Comparison of ENCODE assay signal across 22 cellular contexts in the genomic region with DNA sequence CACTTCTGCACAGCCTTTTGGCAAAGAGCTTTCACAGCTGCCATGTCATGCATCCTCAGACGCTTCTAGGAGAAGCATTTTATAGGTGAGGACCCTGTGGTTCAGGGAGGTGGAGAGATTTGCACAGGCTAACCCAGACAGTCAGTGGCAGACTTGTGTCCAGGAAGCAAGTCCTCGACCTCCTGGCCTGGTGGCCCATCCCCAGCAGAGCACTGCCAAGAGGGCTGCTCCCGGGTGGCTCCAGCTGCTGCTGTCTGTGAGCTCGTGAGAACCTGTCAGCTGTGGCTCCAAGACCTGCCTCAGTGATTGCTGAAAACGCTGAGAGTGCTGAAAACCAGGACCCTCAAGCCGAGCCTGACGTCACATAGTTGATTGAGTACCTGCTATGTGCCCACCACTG.
DNase-seq lines count a peak whose midpoint lies in the region; ATAC-seq and TF ChIP-seq lines count a peak whose summit lies in the region.
"Had no signal": no experiment of that assay in that cellular context is flagged by ENCODE, and none has a peak within 500 bp of the region (broad histone marks: within the 10 kb centered on the region; RNA-seq: fewer than 3 reads in every experiment).

No MANE protein-coding gene starts in this region.

- intact Hi-C loops in left ventricle myocardium inferior (cut with micrococcal nuclease): no loop called here
- intact Hi-C loops in mucosa of descending colon (cut with DNase I, micrococcal nuclease): no loop called here

- H3K27me3 ChIP-seq in left ventricle myocardium inferior (ENCODE audit: low read depth): no peaks in the 10 kb centered on the region
- H3K27me3 ChIP-seq in right atrium auricular region: no peaks in the 10 kb centered on the region
- H3K27me3 ChIP-seq: Peyer's patch had no signal

- no peaks in the 10 kb centered on the region for H3K36me3 ChIP-seq in left ventricle myocardium inferior
- no peaks in the 10 kb centered on the region for H3K36me3 ChIP-seq in right atrium auricular region
- H3K36me3 ChIP-seq in mucosa of descending colon (ENCODE audit: low read depth): no peaks in the 10 kb centered on the region
- H3K36me3 ChIP-seq: Peyer's patch had no signal

- H3K27ac ChIP-seq in left ventricle myocardium inferior (replicated peaks): no peak overlapping the region
- no peak overlapping the region for H3K27ac ChIP-seq in right atrium auricular region
- H3K27ac ChIP-seq: Peyer's patch had no signal

- TF ChIP-seq CTCF in left ventricle myocardium inferior (IDR thresholded peaks at IDR 0.05; ENCODE audit: borderline replicate concordance) (no peak), right atrium auricular region (IDR thresholded peaks at IDR 0.05) (no peak), mucosa of descending colon (IDR thresholded peaks at IDR 0.05) (no peak)

- H3K9me3 ChIP-seq in left ventricle myocardium inferior (replicated peaks) (no peaks in the 10 kb centered on the region), right atrium auricular region (no peaks in the 10 kb centered on the region), mucosa of descending colon (no peaks in the 10 kb centered on the region)
- H3K9me3 ChIP-seq: Peyer's patch had no signal

- DNase-seq in NCI-H1092 treated with DMSO at 0.1 percent for 48 hours (lab: John Stamatoyannopoulos, UW) (peak; percentile 37), NCI-H1092 (lab: John Stamatoyannopoulos, UW) (no peak), left ventricle myocardium inferior (peak; percentile 21), right atrium auricular region (ENCODE audit: low spot score) (no peak), mucosa of descending colon (peak in 2 of 3 donors; percentile 4 to 24), retina (peak; percentile 35)
- DNase-seq: 8988T; AML-193; C1 segment of cervical spinal cord; CD8-positive, alpha-beta T cell; EL; GF-D8; GOT3; NCI-H187 treated with DMSO at 0.1 percent for 48 hours; NCI-H2107; NCI-H226; NCI-H510A treated with DMSO at 0.1 percent for 48 hours; NCI-H774; Peyer's patch had no signal

- ATAC-seq in mucosa of descending colon (no peak), HG02840 (IDR thresholded peaks at IDR 0.05; ENCODE audit: low FRiP score, unreplicated experiment) (no peak), HG03139 (IDR thresholded peaks at IDR 0.05; ENCODE audit: unreplicated experiment) (no peak)
- ATAC-seq: CD8-positive, alpha-beta T cell; HCT116 had no signal

- H3K4me1 ChIP-seq in left ventricle myocardium inferior (no peaks in the 10 kb centered on the region), right atrium auricular region (no peaks in the 10 kb centered on the region), mucosa of descending colon (ENCODE audit: low read depth) (no peaks in the 10 kb centered on the region)
- H3K4me1 ChIP-seq: Peyer's patch had no signal

- H3K4me3 ChIP-seq in left ventricle myocardium inferior (no peak overlapping the region), right atrium auricular region (no peak overlapping the region), mucosa of descending colon (no peak overlapping the region)
- H3K4me3 ChIP-seq: Peyer's patch had no signal

Comparison
In these comparisons a context has a peak if more than half of its experiments do, and no peak if none do; other contexts are left out.
1. DNase-seq: peak in NCI-H1092 treated with DMSO at 0.1 percent for 48 hours (single experiment), left ventricle myocardium inferior (single experiment), mucosa of descending colon (2 of 3) and retina (single experiment); none in NCI-H1092 (single experiment) and right atrium auricular region (single experiment).